Comparison of ENCODE assay signal across 23 cellular contexts in genomic region chr3:21390856-21391255, GRCh38.
DNase-seq lines count a peak whose midpoint lies in the region; ATAC-seq and TF ChIP-seq lines count a peak whose summit lies in the region.
"Had no signal": no experiment of that assay in that cellular context is flagged by ENCODE, and none has a peak within 500 bp of the region (broad histone marks: within the 10 kb centered on the region; RNA-seq: fewer than 3 reads in every experiment).

No MANE protein-coding gene starts in this region.

- no peak for ATAC-seq in GM18517 (IDR thresholded peaks at IDR 0.05; ENCODE audit: unreplicated experiment)
- ATAC-seq: esophagus mucosa, gastroesophageal sphincter, natural killer cell, Right ventricle myocardium inferior had no signal

- DNase-seq in GM03348 (ENCODE audit: low spot score) (peak; percentile 49), NCI-H2227 treated with DMSO at 0.1 percent for 48 hours (lab: John Stamatoyannopoulos, UW) (peak; percentile 24), fibroblast of pulmonary artery (ENCODE audit: low read depth) (peak; percentile 35), renal cortical epithelial cell (ENCODE audit: low read depth) (peak; percentile 17), midbrain (lab: John Stamatoyannopoulos, UW) (no peak), SW480 (ENCODE audit: low spot score) (no peak)
- DNase-seq: activated B cell treated with CpG ODN at 0.5 μM for 24 hours; activated naive CD4-positive, alpha-beta T cell treated with anti-CD3 and anti-CD28 coated beads for 36 hours; endodermal cell; GDM1; hypothalamus; immature natural killer cell; KG1; left ventricle myocardium inferior; natural killer cell; NCI-H524 treated with DMSO at 0.1 percent for 48 hours; NK-92 treated with Interleukin-12 subunit alpha and Interleukin-12 subunit beta, amount 100 ng/mL, for 24 hours; PC-9; uterus had no signal

- no peak overlapping the region for H3K4me3 ChIP-seq in fibroblast of pulmonary artery (replicated peaks; ENCODE audit: low read depth, low read length)
- H3K4me3 ChIP-seq: gastroesophageal sphincter, left ventricle myocardium inferior, PC-9, uterus had no signal

- TF ChIP-seq CTCF in fibroblast of pulmonary artery (IDR thresholded peaks at IDR 0.05; ENCODE audit: low read length, missing control alignments), result no peak

Comparison
In these comparisons a context has a peak if more than half of its experiments do, and no peak if none do; other contexts are left out.
1. DNase-seq: peak in GM03348 (single experiment), NCI-H2227 treated with DMSO at 0.1 percent for 48 hours (single experiment), fibroblast of pulmonary artery (single experiment) and renal cortical epithelial cell (single experiment); none in midbrain (single experiment) and SW480 (single experiment).